In the genomic region with DNA sequence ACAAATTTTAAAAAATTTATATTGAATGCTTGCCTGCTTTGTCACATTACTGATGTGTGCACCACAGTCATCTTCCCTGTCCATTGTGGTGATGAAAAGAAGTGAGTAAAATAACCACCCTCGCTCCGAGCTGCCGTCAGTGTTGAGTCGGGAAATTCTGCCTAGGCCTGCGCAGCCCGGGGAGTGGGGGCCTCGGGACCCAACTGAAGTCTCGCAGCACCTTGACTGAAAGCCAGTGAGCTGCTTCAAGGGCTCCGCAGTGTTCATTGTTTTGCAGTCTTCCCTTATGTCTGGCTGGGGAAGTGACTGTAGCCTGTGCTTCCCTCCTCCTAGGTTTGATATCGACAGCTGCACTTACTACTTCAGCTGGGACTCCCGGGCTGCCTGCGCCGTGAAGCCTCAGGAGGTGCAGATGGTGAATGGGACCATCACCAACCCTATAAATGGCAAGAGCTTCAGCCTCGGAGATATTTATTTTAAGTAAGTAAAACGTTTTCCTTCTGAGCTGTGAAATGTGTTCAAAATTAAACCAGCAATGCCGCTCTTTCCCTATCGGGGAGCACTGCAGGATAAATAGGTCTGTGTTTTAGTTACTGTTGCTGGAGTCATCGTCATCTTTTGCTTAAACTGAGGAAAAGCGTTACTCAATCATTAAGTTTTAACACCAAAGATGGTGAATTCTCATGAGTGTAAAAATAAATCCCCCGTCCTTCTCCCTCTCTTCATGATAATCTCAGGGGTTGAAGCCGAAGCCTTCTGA, we compare ENCODE assay signal across 1 cellular context.
TF ChIP-seq lines count a peak whose summit lies in the region.

No MANE protein-coding gene starts in this region.

TF ChIP-seq in WTC11, 78 proteins besides CTCF, POLR2A, EP300 and RAD21 (continued from another document):
- TF ChIP-seq, protein P1, sequence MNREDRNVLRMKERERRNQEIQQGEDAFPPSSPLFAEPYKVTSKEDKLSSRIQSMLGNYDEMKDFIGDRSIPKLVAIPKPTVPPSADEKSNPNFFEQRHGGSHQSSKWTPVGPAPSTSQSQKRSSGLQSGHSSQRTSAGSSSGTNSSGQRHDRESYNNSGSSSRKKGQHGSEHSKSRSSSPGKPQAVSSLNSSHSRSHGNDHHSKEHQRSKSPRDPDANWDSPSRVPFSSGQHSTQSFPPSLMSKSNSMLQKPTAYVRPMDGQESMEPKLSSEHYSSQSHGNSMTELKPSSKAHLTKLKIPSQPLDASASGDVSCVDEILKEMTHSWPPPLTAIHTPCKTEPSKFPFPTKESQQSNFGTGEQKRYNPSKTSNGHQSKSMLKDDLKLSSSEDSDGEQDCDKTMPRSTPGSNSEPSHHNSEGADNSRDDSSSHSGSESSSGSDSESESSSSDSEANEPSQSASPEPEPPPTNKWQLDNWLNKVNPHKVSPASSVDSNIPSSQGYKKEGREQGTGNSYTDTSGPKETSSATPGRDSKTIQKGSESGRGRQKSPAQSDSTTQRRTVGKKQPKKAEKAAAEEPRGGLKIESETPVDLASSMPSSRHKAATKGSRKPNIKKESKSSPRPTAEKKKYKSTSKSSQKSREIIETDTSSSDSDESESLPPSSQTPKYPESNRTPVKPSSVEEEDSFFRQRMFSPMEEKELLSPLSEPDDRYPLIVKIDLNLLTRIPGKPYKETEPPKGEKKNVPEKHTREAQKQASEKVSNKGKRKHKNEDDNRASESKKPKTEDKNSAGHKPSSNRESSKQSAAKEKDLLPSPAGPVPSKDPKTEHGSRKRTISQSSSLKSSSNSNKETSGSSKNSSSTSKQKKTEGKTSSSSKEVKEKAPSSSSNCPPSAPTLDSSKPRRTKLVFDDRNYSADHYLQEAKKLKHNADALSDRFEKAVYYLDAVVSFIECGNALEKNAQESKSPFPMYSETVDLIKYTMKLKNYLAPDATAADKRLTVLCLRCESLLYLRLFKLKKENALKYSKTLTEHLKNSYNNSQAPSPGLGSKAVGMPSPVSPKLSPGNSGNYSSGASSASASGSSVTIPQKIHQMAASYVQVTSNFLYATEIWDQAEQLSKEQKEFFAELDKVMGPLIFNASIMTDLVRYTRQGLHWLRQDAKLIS (CRISPR knock-in tag; IDR thresholded peaks at IDR 0.05; ENCODE audit: borderline replicate concordance): no peak
- TF ChIP-seq, protein P2, sequence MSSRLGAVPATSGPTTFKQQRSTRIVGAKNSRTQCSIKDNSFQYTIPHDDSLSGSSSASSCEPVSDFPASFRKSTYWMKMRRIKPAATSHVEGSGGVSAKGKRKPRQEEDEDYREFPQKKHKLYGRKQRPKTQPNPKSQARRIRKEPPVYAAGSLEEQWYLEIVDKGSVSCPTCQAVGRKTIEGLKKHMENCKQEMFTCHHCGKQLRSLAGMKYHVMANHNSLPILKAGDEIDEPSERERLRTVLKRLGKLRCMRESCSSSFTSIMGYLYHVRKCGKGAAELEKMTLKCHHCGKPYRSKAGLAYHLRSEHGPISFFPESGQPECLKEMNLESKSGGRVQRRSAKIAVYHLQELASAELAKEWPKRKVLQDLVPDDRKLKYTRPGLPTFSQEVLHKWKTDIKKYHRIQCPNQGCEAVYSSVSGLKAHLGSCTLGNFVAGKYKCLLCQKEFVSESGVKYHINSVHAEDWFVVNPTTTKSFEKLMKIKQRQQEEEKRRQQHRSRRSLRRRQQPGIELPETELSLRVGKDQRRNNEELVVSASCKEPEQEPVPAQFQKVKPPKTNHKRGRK (CRISPR knock-in tag; IDR thresholded peaks at IDR 0.05; ENCODE audit: borderline replicate concordance): no peak
- TF ChIP-seq, protein P3, sequence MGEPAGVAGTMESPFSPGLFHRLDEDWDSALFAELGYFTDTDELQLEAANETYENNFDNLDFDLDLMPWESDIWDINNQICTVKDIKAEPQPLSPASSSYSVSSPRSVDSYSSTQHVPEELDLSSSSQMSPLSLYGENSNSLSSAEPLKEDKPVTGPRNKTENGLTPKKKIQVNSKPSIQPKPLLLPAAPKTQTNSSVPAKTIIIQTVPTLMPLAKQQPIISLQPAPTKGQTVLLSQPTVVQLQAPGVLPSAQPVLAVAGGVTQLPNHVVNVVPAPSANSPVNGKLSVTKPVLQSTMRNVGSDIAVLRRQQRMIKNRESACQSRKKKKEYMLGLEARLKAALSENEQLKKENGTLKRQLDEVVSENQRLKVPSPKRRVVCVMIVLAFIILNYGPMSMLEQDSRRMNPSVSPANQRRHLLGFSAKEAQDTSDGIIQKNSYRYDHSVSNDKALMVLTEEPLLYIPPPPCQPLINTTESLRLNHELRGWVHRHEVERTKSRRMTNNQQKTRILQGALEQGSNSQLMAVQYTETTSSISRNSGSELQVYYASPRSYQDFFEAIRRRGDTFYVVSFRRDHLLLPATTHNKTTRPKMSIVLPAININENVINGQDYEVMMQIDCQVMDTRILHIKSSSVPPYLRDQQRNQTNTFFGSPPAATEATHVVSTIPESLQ (CRISPR knock-in tag; IDR thresholded peaks at IDR 0.05): no peak
- TF ChIP-seq, protein P4, sequence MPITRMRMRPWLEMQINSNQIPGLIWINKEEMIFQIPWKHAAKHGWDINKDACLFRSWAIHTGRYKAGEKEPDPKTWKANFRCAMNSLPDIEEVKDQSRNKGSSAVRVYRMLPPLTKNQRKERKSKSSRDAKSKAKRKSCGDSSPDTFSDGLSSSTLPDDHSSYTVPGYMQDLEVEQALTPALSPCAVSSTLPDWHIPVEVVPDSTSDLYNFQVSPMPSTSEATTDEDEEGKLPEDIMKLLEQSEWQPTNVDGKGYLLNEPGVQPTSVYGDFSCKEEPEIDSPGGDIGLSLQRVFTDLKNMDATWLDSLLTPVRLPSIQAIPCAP (CRISPR knock-in tag; IDR thresholded peaks at IDR 0.05): no peak
- no peak for TF ChIP-seq ZNF396 (CRISPR knock-in tag; IDR thresholded peaks at IDR 0.05; ENCODE audit: borderline replicate concordance)
- TF ChIP-seq, protein P5, sequence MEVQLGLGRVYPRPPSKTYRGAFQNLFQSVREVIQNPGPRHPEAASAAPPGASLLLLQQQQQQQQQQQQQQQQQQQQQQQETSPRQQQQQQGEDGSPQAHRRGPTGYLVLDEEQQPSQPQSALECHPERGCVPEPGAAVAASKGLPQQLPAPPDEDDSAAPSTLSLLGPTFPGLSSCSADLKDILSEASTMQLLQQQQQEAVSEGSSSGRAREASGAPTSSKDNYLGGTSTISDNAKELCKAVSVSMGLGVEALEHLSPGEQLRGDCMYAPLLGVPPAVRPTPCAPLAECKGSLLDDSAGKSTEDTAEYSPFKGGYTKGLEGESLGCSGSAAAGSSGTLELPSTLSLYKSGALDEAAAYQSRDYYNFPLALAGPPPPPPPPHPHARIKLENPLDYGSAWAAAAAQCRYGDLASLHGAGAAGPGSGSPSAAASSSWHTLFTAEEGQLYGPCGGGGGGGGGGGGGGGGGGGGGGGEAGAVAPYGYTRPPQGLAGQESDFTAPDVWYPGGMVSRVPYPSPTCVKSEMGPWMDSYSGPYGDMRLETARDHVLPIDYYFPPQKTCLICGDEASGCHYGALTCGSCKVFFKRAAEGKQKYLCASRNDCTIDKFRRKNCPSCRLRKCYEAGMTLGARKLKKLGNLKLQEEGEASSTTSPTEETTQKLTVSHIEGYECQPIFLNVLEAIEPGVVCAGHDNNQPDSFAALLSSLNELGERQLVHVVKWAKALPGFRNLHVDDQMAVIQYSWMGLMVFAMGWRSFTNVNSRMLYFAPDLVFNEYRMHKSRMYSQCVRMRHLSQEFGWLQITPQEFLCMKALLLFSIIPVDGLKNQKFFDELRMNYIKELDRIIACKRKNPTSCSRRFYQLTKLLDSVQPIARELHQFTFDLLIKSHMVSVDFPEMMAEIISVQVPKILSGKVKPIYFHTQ (CRISPR knock-in tag; IDR thresholded peaks at IDR 0.05): no peak
- TF ChIP-seq, protein P6, sequence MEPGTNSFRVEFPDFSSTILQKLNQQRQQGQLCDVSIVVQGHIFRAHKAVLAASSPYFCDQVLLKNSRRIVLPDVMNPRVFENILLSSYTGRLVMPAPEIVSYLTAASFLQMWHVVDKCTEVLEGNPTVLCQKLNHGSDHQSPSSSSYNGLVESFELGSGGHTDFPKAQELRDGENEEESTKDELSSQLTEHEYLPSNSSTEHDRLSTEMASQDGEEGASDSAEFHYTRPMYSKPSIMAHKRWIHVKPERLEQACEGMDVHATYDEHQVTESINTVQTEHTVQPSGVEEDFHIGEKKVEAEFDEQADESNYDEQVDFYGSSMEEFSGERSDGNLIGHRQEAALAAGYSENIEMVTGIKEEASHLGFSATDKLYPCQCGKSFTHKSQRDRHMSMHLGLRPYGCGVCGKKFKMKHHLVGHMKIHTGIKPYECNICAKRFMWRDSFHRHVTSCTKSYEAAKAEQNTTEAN (CRISPR knock-in tag; IDR thresholded peaks at IDR 0.05): no peak
- TF ChIP-seq, protein P7, sequence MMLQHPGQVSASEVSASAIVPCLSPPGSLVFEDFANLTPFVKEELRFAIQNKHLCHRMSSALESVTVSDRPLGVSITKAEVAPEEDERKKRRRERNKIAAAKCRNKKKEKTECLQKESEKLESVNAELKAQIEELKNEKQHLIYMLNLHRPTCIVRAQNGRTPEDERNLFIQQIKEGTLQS (CRISPR knock-in tag; conservative IDR thresholded peaks at IDR 0.05): no peak
- no peak for TF ChIP-seq MYBL2 (CRISPR knock-in tag; IDR thresholded peaks at IDR 0.05)
- TF ChIP-seq, protein P8, sequence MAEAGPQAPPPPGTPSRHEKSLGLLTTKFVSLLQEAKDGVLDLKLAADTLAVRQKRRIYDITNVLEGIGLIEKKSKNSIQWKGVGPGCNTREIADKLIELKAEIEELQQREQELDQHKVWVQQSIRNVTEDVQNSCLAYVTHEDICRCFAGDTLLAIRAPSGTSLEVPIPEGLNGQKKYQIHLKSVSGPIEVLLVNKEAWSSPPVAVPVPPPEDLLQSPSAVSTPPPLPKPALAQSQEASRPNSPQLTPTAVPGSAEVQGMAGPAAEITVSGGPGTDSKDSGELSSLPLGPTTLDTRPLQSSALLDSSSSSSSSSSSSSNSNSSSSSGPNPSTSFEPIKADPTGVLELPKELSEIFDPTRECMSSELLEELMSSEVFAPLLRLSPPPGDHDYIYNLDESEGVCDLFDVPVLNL (CRISPR knock-in tag; IDR thresholded peaks at IDR 0.05; ENCODE audit: borderline replicate concordance, low read depth): no peak
- no peak for TF ChIP-seq ZNF219 (CRISPR knock-in tag; IDR thresholded peaks at IDR 0.05; ENCODE audit: borderline replicate concordance)
- TF ChIP-seq HMGA2 (CRISPR knock-in tag; IDR thresholded peaks at IDR 0.05): no peak
- TF ChIP-seq, protein P9, sequence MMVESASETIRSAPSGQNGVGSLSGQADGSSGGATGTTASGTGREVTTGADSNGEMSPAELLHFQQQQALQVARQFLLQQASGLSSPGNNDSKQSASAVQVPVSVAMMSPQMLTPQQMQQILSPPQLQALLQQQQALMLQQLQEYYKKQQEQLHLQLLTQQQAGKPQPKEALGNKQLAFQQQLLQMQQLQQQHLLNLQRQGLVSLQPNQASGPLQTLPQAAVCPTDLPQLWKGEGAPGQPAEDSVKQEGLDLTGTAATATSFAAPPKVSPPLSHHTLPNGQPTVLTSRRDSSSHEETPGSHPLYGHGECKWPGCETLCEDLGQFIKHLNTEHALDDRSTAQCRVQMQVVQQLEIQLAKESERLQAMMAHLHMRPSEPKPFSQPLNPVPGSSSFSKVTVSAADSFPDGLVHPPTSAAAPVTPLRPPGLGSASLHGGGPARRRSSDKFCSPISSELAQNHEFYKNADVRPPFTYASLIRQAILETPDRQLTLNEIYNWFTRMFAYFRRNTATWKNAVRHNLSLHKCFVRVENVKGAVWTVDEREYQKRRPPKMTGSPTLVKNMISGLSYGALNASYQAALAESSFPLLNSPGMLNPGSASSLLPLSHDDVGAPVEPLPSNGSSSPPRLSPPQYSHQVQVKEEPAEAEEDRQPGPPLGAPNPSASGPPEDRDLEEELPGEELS (CRISPR knock-in tag; IDR thresholded peaks at IDR 0.05): no peak
- TF ChIP-seq SMAD4 (CRISPR knock-in tag; IDR thresholded peaks at IDR 0.05): no peak
TF ChIP-seq in WTC11: peak in this region for 0.
